In the genomic region with DNA sequence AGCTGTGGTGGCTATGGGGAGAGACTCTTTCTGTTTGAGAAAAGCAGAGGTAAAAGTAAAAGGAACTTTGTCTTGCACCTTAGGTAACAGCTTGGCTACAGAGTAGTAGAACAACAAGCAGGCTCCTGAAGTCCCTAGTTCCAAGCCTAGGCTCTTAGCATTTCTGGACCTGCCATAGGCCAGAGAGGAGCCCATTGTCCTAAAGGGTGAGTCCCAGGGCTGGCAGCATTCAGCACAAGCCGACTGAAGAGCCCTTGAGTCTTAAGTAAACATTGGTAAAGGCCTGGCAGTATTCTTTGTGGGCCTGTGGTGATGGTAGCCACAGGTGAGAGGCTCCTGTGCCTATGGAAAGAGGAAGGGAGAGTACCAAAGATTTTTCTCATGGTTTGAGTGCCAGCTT, we compare ENCODE assay signal across 17 cellular contexts.
"Had no signal": no experiment of that assay in that cellular context is flagged by ENCODE, and none has a peak within 500 bp of the region (broad histone marks: within the 10 kb centered on the region; RNA-seq: fewer than 3 reads in every experiment).

No MANE protein-coding gene starts in this region.

- ATAC-seq: activated naive CD4-positive, alpha-beta T cell treated with anti-CD3 and anti-CD28 coated beads, Interleukin-2, amount 50 U/mL, for 72 hours; gastroesophageal sphincter; left ventricle myocardium superior; mucosa of descending colon; naive thymus-derived CD4-positive, alpha-beta T cell; pancreas; right lobe of liver; stimulated activated naive CD8-positive, alpha-beta T cell treated with anti-CD3 and anti-CD28 coated beads, Interleukin-15, amount 100 ng/mL, for 72 hours had no signal

- DNase-seq: activated CD4-positive, alpha-beta T cell treated with anti-CD3 and anti-CD28 coated beads, Interleukin-2, amount 50 U/mL, for 4 hours; activated gamma-delta T cell treated with Interleukin-2 at 50 U/mL for 16 hours; adrenal gland; effector CD4-positive, alpha-beta T cell; immature natural killer cell; kidney glomerular epithelial cell; left ventricle myocardium superior; mesenchymal stem cell; mucosa of descending colon; naive thymus-derived CD4-positive, alpha-beta T cell; pancreas; right lobe of liver; stimulated activated CD4-positive, alpha-beta T cell treated with anti-CD3 and anti-CD28 coated beads, Interleukin-4, amount 100 ng/mL, for 1 hour; stimulated activated naive CD8-positive, alpha-beta T cell treated with anti-CD3 and anti-CD28 coated beads, Interleukin-15, amount 100 ng/mL, for 72 hours; trophoblast cell had no signal
